24 cellular contexts compared by ENCODE assay signal in genomic region chr15:99275525-99276128, GRCh38.
DNase-seq lines count a peak whose midpoint lies in the region; ATAC-seq and TF ChIP-seq lines count a peak whose summit lies in the region.
"Had no signal": no experiment of that assay in that cellular context is flagged by ENCODE, and none has a peak within 500 bp of the region (broad histone marks: within the 10 kb centered on the region; RNA-seq: fewer than 3 reads in every experiment).

No MANE protein-coding gene starts in this region.

- H3K27me3 ChIP-seq in BLaER1 treated with 17β-estradiol and CSF1 and Interleukin-3, amounts not matched to agents 10 nM and 100 nM: no peaks in the 10 kb centered on the region
- H3K27me3 ChIP-seq: right atrium auricular region, spleen, testis, uterus had no signal

- H3K9me3 ChIP-seq in BLaER1 treated with 17β-estradiol and CSF1 and Interleukin-3, amounts not matched to agents 10 nM and 100 nM (replicated peaks in 1 of 11): peaks cover 0 to 15% (median 13%) of the 10 kb centered on the region in 11 experiments; a peak in 13 of 22 replicates
- H3K9me3 ChIP-seq: lower lobe of right lung, right atrium auricular region, spleen, testis, uterus had no signal

- peak overlapping the region in 10 of 11 experiments; percentile 0 to 60 (median 50); a peak in 15 of 22 replicates for H3K4me2 ChIP-seq in BLaER1 treated with 17β-estradiol and CSF1 and Interleukin-3, amounts not matched to agents 10 nM and 100 nM

- no peak overlapping the region for H3K4me3 ChIP-seq in BLaER1 treated with 17β-estradiol and CSF1 and Interleukin-3, amounts not matched to agents 10 nM and 100 nM
- H3K4me3 ChIP-seq: K562, lower lobe of right lung, right atrium auricular region, spleen, testis, uterus had no signal

- no peak for TF ChIP-seq POLR2A in GM18505 (IDR thresholded peaks at IDR 0.05; ENCODE audit: borderline replicate concordance, extremely low read depth, insufficient read depth, insufficient read length)

- H3K36me3 ChIP-seq in BLaER1 treated with 17β-estradiol and CSF1 and Interleukin-3, amounts not matched to agents 10 nM and 100 nM: peaks cover 0 to 4% (median 0%) of the 10 kb centered on the region in 11 experiments; a peak in 1 of 22 replicates
- H3K36me3 ChIP-seq: lower lobe of right lung, right atrium auricular region, uterus had no signal

- DNase-seq in cerebellar cortex (ENCODE audit: low spot score) (peak; percentile 51), SKM-1 treated with dmso at 0.1 percent for 144 hours (lab: John Stamatoyannopoulos, UW; ENCODE audit: unreplicated experiment) (no peak), DMS114 treated with DMSO at 0.1 percent for 48 hours (lab: John Stamatoyannopoulos, UW; ENCODE audit: unreplicated experiment) (no peak)
- DNase-seq in activated CD4-positive, CD25-positive, alpha-beta regulatory T cell (lab: John Stamatoyannopoulos, UW): no peak
- DNase-seq: anterior cingulate cortex; CD4-positive, CD25-positive, alpha-beta regulatory T cell; HCEC 1CT; kidney; lower lobe of right lung; NCI-H1694; NCI-H526 treated with DMSO at 0.1 percent for 48 hours; RPMI8226; spleen; stimulated activated CD4-positive, alpha-beta T cell treated with anti-CD3 and anti-CD28 coated beads, Interleukin-2, amount 100 ng/mL, for 48 hours; testis; uterus had no signal

- peak; percentile 52 for ATAC-seq in GM18505 (IDR thresholded peaks at IDR 0.05; ENCODE audit: unreplicated experiment)
- ATAC-seq in HG02981 (IDR thresholded peaks at IDR 0.05; ENCODE audit: unreplicated experiment): peak; percentile 49
- ATAC-seq: activated naive CD4-positive, alpha-beta T cell treated with anti-CD3 and anti-CD28 coated beads, Interleukin-2, amount 50 U/mL, for 72 hours; K562; lower lobe of right lung; stimulated activated effector memory CD8-positive, alpha-beta T cell treated with anti-CD3 and anti-CD28 coated beads, Interleukin-12 subunit alpha, Interleukin-12 subunit beta, amount 100 ng/mL, for 72 hours had no signal

- H3K27ac ChIP-seq in BLaER1 treated with 17β-estradiol and CSF1 and Interleukin-3, amounts not matched to agents 10 nM and 100 nM: peak overlapping the region in 2 of 11 experiments; percentile 14 to 24; a peak in 1 of 22 replicates
- H3K27ac ChIP-seq: lower lobe of right lung, parathyroid adenoma, right atrium auricular region, spleen, testis, uterus had no signal

- H3K4me1 ChIP-seq in BLaER1 treated with 17β-estradiol and CSF1 and Interleukin-3, amounts not matched to agents 10 nM and 100 nM: peaks cover 0 to 53% (median 36%) of the 10 kb centered on the region in 10 experiments; a peak in 16 of 20 replicates
- H3K4me1 ChIP-seq: lower lobe of right lung, parathyroid adenoma, right atrium auricular region, testis, uterus had no signal

- H4K20me1 ChIP-seq in BLaER1 treated with 17β-estradiol and CSF1 and Interleukin-3, amounts not matched to agents 10 nM and 100 nM: no peaks in the 10 kb centered on the region

- H3K9ac ChIP-seq in BLaER1 treated with 17β-estradiol and CSF1 and Interleukin-3, amounts not matched to agents 10 nM and 100 nM: peak overlapping the region in 3 of 11 experiments; percentile 30 to 43 (median 39); a peak in 4 of 22 replicates
- H3K9ac ChIP-seq: parathyroid adenoma had no signal
